Comparison of ENCODE assay signal across 8 cellular contexts in genomic region chr6:98947411-98948292, GRCh38. TPM values are rescaled to one million over a fixed set of nuclear protein-coding genes. Genes with fewer than 3 reads are reported as not detected.
DNase-seq lines count a peak whose midpoint lies in the region; ATAC-seq and TF ChIP-seq lines count a peak whose summit lies in the region.

TSS of gene FBXL4 (minus strand) at chr6:98947946. CDS start at chr6:98926988, 20,958 bp downstream.

- DNase-seq in NCI-H69 (lab: John Stamatoyannopoulos, UW), result peak; percentile 97
- peak; percentile 70 to 78 for DNase-seq in activated CD4-positive, alpha-beta T cell treated with anti-CD3 and anti-CD28 coated beads, Interleukin-2, amount 50 U/mL, for 4 hours
- peak; percentile 49 to 76 for DNase-seq in dermis microvascular lymphatic vessel endothelial cell (ENCODE audit: low read depth in 2 of 2)
- DNase-seq in stimulated activated CD4-positive, alpha-beta T cell treated with anti-CD3 and anti-CD28 coated beads, Interleukin-4, amount 100 ng/mL, for 4 hours, result peak; percentile 82 to 83

- peak; percentile 65 for ATAC-seq in HG03378 (IDR thresholded peaks at IDR 0.05; ENCODE audit: unreplicated experiment)

- H3K4me2 ChIP-seq in BLaER1, result peak within 1 kb of the TSS; percentile 81

- H3K4me1 ChIP-seq in BLaER1, result peaks cover 24% of the 10 kb centered on the region
- peaks cover 4 to 42% (median 29%) of the 10 kb centered on the region in 4 donors for H3K4me1 ChIP-seq in liver (ENCODE audit: control insufficient read depth in 4 of 4, insufficient read depth in 4 of 4, low read length in 3 of 4)

- peak; percentile 20 to 27 for TF ChIP-seq RAD21 in liver (IDR thresholded peaks at IDR 0.05)

- H3K36me3 ChIP-seq in BLaER1 (peaks cover under 1% of the 10 kb centered on the region; the same call in 1 of the 2 replicates), liver (ENCODE audit: control insufficient read depth in 4 of 4, insufficient read depth in 3 of 4, low read depth in 1 of 4, low read length in 3 of 4) (no peaks in the 10 kb centered on the region)

- H3K9ac ChIP-seq in BLaER1, result peak within 1 kb of the TSS; percentile 93
- H3K9ac ChIP-seq in liver (ENCODE audit: low read depth in 1 of 2, low read length in 2 of 2), result peak within 1 kb of the TSS; percentile 82 to 90

- H3K27ac ChIP-seq in BLaER1 (peak within 1 kb of the TSS; percentile 90), liver (ENCODE audit: low read depth in 1 of 2, low read length in 2 of 2) (peak within 1 kb of the TSS; percentile 74 to 93)

- no peak for TF ChIP-seq CTCF in liver (IDR thresholded peaks at IDR 0.05; ENCODE audit: low read depth, low read length, missing input control)

- H3K4me3 ChIP-seq in BLaER1 (peak within 1 kb of the TSS; percentile 87), liver (ENCODE audit: low read depth in 1 of 3, low read length in 3 of 3) (peak within 1 kb of the TSS; percentile 68 to 99 (median 69))

- 2% methylated on average over 93 of the region's 93 CpGs for WGBS in liver

- peaks cover 21% of the 10 kb centered on the region for H4K20me1 ChIP-seq in BLaER1

- TF ChIP-seq POLR2A in GM19193 (IDR thresholded peaks at IDR 0.05; ENCODE audit: extremely low read depth, insufficient read depth, insufficient read length), result peak; percentile 73

- H3K9me3 ChIP-seq in BLaER1 (peaks cover 5% of the 10 kb centered on the region), liver (ENCODE audit: control insufficient read depth in 4 of 4, low read length in 3 of 4) (no peaks in the 10 kb centered on the region)

- H3K27me3 ChIP-seq in BLaER1 (no peaks in the 10 kb centered on the region), liver (ENCODE audit: control insufficient read depth in 4 of 4, insufficient read depth in 4 of 4, low read length in 3 of 4) (no peaks in the 10 kb centered on the region)

TF ChIP-seq in liver, 16 proteins besides CTCF, POLR2A, EP300 and RAD21:
- TF ChIP-seq JUND (IDR thresholded peaks at IDR 0.05) (no peak), ZBTB33 (IDR thresholded peaks at IDR 0.05) (no peak), REST (IDR thresholded peaks at IDR 0.05) (peak; percentile 22), EGR1 (IDR thresholded peaks at IDR 0.05; ENCODE audit: low read depth in 2 of 2) (peak; percentile 54 to 72)

RNA-seq across cellular contexts. Expression of gene FBXL4, which starts in this region (rescaled TPM):
- total RNA-seq in dermis microvascular lymphatic vessel endothelial cell, result 8.3 and 12.3 TPM in 2 replicates
- 10 to 100 TPM; 17.5 to 18.8 TPM for total RNA-seq in liver
- polyA plus RNA-seq in liver, result 10 to 100 TPM in 1 of 2 donors, 1 to 10 TPM in 1; 4.1 to 10.5 TPM

Comparison
In these comparisons a context has a peak if more than half of its experiments do, and no peak if none do; other contexts are left out.
1. Peak in every context shown above with its lines: DNase-seq, ATAC-seq, H3K4me3 ChIP-seq and H3K27ac ChIP-seq.